17 cellular contexts compared by ENCODE assay signal in genomic region chr6:147023581-147023980, GRCh38.
"Had no signal": no experiment of that assay in that cellular context is flagged by ENCODE, and none has a peak within 500 bp of the region (broad histone marks: within the 10 kb centered on the region; RNA-seq: fewer than 3 reads in every experiment).

No MANE protein-coding gene starts in this region.

- ATAC-seq: activated naive CD8-positive, alpha-beta T cell treated with anti-CD3 and anti-CD28 coated beads, Interleukin-2, amount 50 U/mL, for 24 hours; activated T-cell treated with anti-CD3 and anti-CD28 coated beads, Interleukin-2, amount 50 U/mL, for 4 hours; heart left ventricle; naive thymus-derived CD8-positive, alpha-beta T cell; stimulated activated naive B cell treated with anti-CD40 and anti-IgM and Interleukin-4, amounts not matched to agents 10 μg/mL and 1 μg/mL and 100 μg/mL, for 72 hours had no signal

- H3K9me3 Mint-ChIP-seq: activated CD4-positive, alpha-beta T cell treated with anti-CD3 and anti-CD28 coated beads, Interleukin-2, amount 10 ng/mL, durations not matched to agents 24 days and 14 days; activated naive CD4-positive, alpha-beta T cell treated with anti-CD3 and anti-CD28 coated beads, Interleukin-2, amount 10 ng/mL, durations not matched to agents 7 days and 5 days; activated naive CD8-positive, alpha-beta T cell treated with anti-CD3 and anti-CD28 coated beads, Interleukin-2, amount 50 U/mL, for 24 hours; activated T-cell treated with anti-CD3 and anti-CD28 coated beads, Interleukin-2, amount 50 U/mL, for 4 hours; central memory CD8-positive, alpha-beta T cell; naive thymus-derived CD8-positive, alpha-beta T cell; stimulated activated naive B cell treated with anti-CD40 and anti-IgM and Interleukin-4, amounts not matched to agents 10 μg/mL and 1 μg/mL and 100 μg/mL, for 72 hours; T-helper 2 cell treated with Interferon-gamma antibody and Interleukin-4, amounts not matched to agents 5 μg/mL and 100 μg/mL, for 36 hours had no signal

- H3K27ac ChIP-seq: colonic mucosa, heart left ventricle, neutrophil, thoracic aorta, upper lobe of left lung had no signal

- H3K4me3 ChIP-seq: colonic mucosa, heart left ventricle, thoracic aorta, upper lobe of left lung had no signal

- H3K27ac Mint-ChIP-seq: activated CD4-positive, alpha-beta T cell treated with anti-CD3 and anti-CD28 coated beads, Interleukin-2, amount 10 ng/mL, durations not matched to agents 24 days and 14 days; activated naive CD4-positive, alpha-beta T cell treated with anti-CD3 and anti-CD28 coated beads, Interleukin-2, amount 10 ng/mL, durations not matched to agents 7 days and 5 days; activated naive CD8-positive, alpha-beta T cell treated with anti-CD3 and anti-CD28 coated beads, Interleukin-2, amount 50 U/mL, for 24 hours; naive thymus-derived CD8-positive, alpha-beta T cell; stimulated activated naive B cell treated with anti-CD40 and anti-IgM and Interleukin-4, amounts not matched to agents 10 μg/mL and 1 μg/mL and 100 μg/mL, for 72 hours; T-helper 2 cell treated with Interferon-gamma antibody and Interleukin-4, amounts not matched to agents 5 μg/mL and 100 μg/mL, for 36 hours had no signal

- H3K4me3 Mint-ChIP-seq: activated CD4-positive, alpha-beta T cell treated with anti-CD3 and anti-CD28 coated beads, Interleukin-2, amount 10 ng/mL, durations not matched to agents 24 days and 14 days; activated naive CD4-positive, alpha-beta T cell treated with anti-CD3 and anti-CD28 coated beads, Interleukin-2, amount 10 ng/mL, durations not matched to agents 7 days and 5 days; activated naive CD8-positive, alpha-beta T cell treated with anti-CD3 and anti-CD28 coated beads, Interleukin-2, amount 50 U/mL, for 24 hours; activated T-cell treated with anti-CD3 and anti-CD28 coated beads, Interleukin-2, amount 50 U/mL, for 4 hours; central memory CD8-positive, alpha-beta T cell; naive thymus-derived CD8-positive, alpha-beta T cell; stimulated activated naive B cell treated with anti-CD40 and anti-IgM and Interleukin-4, amounts not matched to agents 10 μg/mL and 1 μg/mL and 100 μg/mL, for 72 hours; T-helper 2 cell treated with Interferon-gamma antibody and Interleukin-4, amounts not matched to agents 5 μg/mL and 100 μg/mL, for 36 hours had no signal

- H3K4me1 ChIP-seq: colonic mucosa, heart left ventricle, upper lobe of left lung had no signal

- H3K9me3 ChIP-seq: colonic mucosa, heart left ventricle, neutrophil, thoracic aorta, upper lobe of left lung had no signal

- DNase-seq: activated CD4-positive, alpha-beta T cell treated with anti-CD3 and anti-CD28 coated beads, Interleukin-2, amount 10 ng/mL, durations not matched to agents 24 days and 14 days; activated CD8-positive, alpha-beta memory T cell treated with anti-CD3 and anti-CD28 coated beads, Interleukin-2, amount 50 U/mL, for 4 hours; activated naive CD4-positive, alpha-beta T cell treated with anti-CD3 and anti-CD28 coated beads, Interleukin-2, amount 10 ng/mL, durations not matched to agents 7 days and 5 days; activated naive CD8-positive, alpha-beta T cell treated with anti-CD3 and anti-CD28 coated beads, Interleukin-2, amount 50 U/mL, for 24 hours; activated T-cell treated with anti-CD3 and anti-CD28 coated beads, Interleukin-2, amount 50 U/mL, for 4 hours; anterior cingulate cortex; colonic mucosa; heart left ventricle; mesenchymal stem cell; naive thymus-derived CD8-positive, alpha-beta T cell; retina; stimulated activated naive B cell treated with anti-CD40 and anti-IgM and Interleukin-4, amounts not matched to agents 10 μg/mL and 1 μg/mL and 100 μg/mL, for 72 hours; upper lobe of left lung had no signal

- H3K27me3 ChIP-seq: colonic mucosa, heart left ventricle, neutrophil, upper lobe of left lung had no signal

- H3K36me3 ChIP-seq: colonic mucosa, heart left ventricle, neutrophil, thoracic aorta, upper lobe of left lung had no signal

- H3K27me3 Mint-ChIP-seq: activated CD4-positive, alpha-beta T cell treated with anti-CD3 and anti-CD28 coated beads, Interleukin-2, amount 10 ng/mL, durations not matched to agents 24 days and 14 days; activated naive CD4-positive, alpha-beta T cell treated with anti-CD3 and anti-CD28 coated beads, Interleukin-2, amount 10 ng/mL, durations not matched to agents 7 days and 5 days; naive thymus-derived CD8-positive, alpha-beta T cell; stimulated activated naive B cell treated with anti-CD40 and anti-IgM and Interleukin-4, amounts not matched to agents 10 μg/mL and 1 μg/mL and 100 μg/mL, for 72 hours had no signal

- H3K36me3 Mint-ChIP-seq: activated naive CD4-positive, alpha-beta T cell treated with anti-CD3 and anti-CD28 coated beads, Interleukin-2, amount 10 ng/mL, durations not matched to agents 7 days and 5 days; naive thymus-derived CD8-positive, alpha-beta T cell; stimulated activated naive B cell treated with anti-CD40 and anti-IgM and Interleukin-4, amounts not matched to agents 10 μg/mL and 1 μg/mL and 100 μg/mL, for 72 hours had no signal

- H3K4me1 Mint-ChIP-seq: activated CD4-positive, alpha-beta T cell treated with anti-CD3 and anti-CD28 coated beads, Interleukin-2, amount 10 ng/mL, durations not matched to agents 24 days and 14 days; activated naive CD4-positive, alpha-beta T cell treated with anti-CD3 and anti-CD28 coated beads, Interleukin-2, amount 10 ng/mL, durations not matched to agents 7 days and 5 days; activated naive CD8-positive, alpha-beta T cell treated with anti-CD3 and anti-CD28 coated beads, Interleukin-2, amount 50 U/mL, for 24 hours; central memory CD8-positive, alpha-beta T cell; naive thymus-derived CD8-positive, alpha-beta T cell; stimulated activated naive B cell treated with anti-CD40 and anti-IgM and Interleukin-4, amounts not matched to agents 10 μg/mL and 1 μg/mL and 100 μg/mL, for 72 hours had no signal
